In the genomic region with DNA sequence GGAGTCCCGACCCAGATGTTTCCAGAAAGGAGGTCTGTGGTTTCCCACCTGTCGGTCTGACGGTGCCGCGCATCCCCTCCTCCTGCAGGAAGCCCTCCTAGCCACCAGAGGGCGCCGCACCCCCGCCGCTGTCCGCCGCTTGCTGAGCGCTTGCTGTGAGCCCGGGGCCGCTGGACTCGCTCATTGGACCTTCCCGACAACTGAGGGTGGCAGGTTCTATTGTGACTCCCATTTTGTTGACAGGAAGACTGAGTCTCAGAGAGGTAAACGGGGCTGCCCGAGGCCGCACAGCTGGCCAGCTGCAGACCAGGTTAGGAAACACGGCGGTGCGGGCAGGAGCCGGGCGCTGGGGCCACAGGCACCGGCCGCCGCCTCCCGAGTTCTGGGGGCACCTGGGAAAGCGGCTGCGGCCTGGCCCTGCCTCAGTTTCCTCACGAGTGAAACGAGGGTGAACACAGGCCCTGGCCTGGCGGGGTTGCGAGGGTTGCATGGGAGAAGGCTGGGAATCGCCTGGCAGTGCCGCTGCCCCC, we compare ENCODE assay signal across 8 cellular contexts.
A peak's percentile ranks its signal among the peaks of the same experiment; 100 is the strongest.
DNase-seq lines count a peak whose midpoint lies in the region; ATAC-seq and TF ChIP-seq lines count a peak whose summit lies in the region.

No MANE protein-coding gene starts in this region.

- TF ChIP-seq CTCF in testis (IDR thresholded peaks at IDR 0.05), result peak; percentile 77 to 85 (median 80)

- H3K14ac ChIP-seq in neuronal stem cell (ENCODE audit: low read length), result no peak overlapping the region

- no peak for TF ChIP-seq POLR2A in erythroblast (IDR thresholded peaks at IDR 0.05; ENCODE audit: low read length)
- TF ChIP-seq POLR2A in testis (IDR thresholded peaks at IDR 0.05), result no peak

- H2BK12ac ChIP-seq in neuronal stem cell (ENCODE audit: low read length), result no peak overlapping the region

- intact Hi-C loops in testis (cut with DNase I; ENCODE audit: low total_unique reads), result no loop called here

- H3K9ac ChIP-seq in neuronal stem cell (ENCODE audit: low read depth, low read length, poor library complexity), result peak overlapping the region; percentile 10

- peaks cover 0 to 8% (median 0%) of the 10 kb centered on the region in 3 experiments for H3K27me3 ChIP-seq in neuronal stem cell (ENCODE audit: control insufficient read depth in 3 of 3, insufficient read depth in 3 of 3, low read depth in 1 of 3, low read length in 3 of 3)
- H3K27me3 ChIP-seq in testis, result no peaks in the 10 kb centered on the region

- H3K9me3 ChIP-seq in neuronal stem cell (replicated peaks in 1 of 2; ENCODE audit: control insufficient read depth in 2 of 2, insufficient read depth in 1 of 2, low read depth in 1 of 2, low read length in 2 of 2) (no peaks in the 10 kb centered on the region), testis (no peaks in the 10 kb centered on the region)

- no peaks in the 10 kb centered on the region for H3K79me1 ChIP-seq in neuronal stem cell (ENCODE audit: low read depth, low read length)

- no peak overlapping the region for H2BK5ac ChIP-seq in neuronal stem cell (ENCODE audit: low read length)

- H3K4ac ChIP-seq in neuronal stem cell (ENCODE audit: low read length), result no peak overlapping the region

- H4K91ac ChIP-seq in neuronal stem cell (ENCODE audit: low read depth, low read length, poor library complexity), result no peak overlapping the region

- H3K4me2 ChIP-seq in neuronal stem cell (ENCODE audit: insufficient read depth, low read length, poor library complexity, severe bottlenecking), result peak overlapping the region; percentile 47

- H2AK5ac ChIP-seq in neuronal stem cell (ENCODE audit: low read depth, low read length), result peak overlapping the region; percentile 98

- H2AFZ ChIP-seq in neuronal stem cell (ENCODE audit: low read length), result no peak overlapping the region

- H4K8ac ChIP-seq in neuronal stem cell (ENCODE audit: low read depth, low read length), result no peak overlapping the region

- no peak for ATAC-seq in HG03457 (IDR thresholded peaks at IDR 0.05; ENCODE audit: unreplicated experiment)
- ATAC-seq in HG03469 (IDR thresholded peaks at IDR 0.05; ENCODE audit: unreplicated experiment), result no peak

- WGBS in neuronal stem cell (ENCODE audit: extremely low coverage in 2 of 2, insufficient read length in 2 of 2, insufficient replicate concordance in 1 of 2), 2 donors, result no CpG with 5 or more reads among the region's 36 CpGs
- WGBS in testis, 2 donors, result 17 to 48% methylated on average over 4 to 36 of the region's 36 CpGs

- DNase-seq in GF-D8 (lab: John Stamatoyannopoulos, UW) (peak; percentile 65), NCI-H69 (lab: John Stamatoyannopoulos, UW) (peak; percentile 77), erythroblast (lab: John Stamatoyannopoulos, UW) (peak; percentile 81 to 84), neuronal stem cell (ENCODE audit: low spot score) (peak; percentile 43), testis (peak; percentile 76)
- peak; percentile 38 for DNase-seq in activated CD8-positive, alpha-beta memory T cell treated with anti-CD3 and anti-CD28 coated beads, Interleukin-2, amount 50 U/mL, for 24 hours (ENCODE audit: extremely low read depth)

- peaks cover 15 to 37% of the 10 kb centered on the region in 2 donors for H3K4me1 ChIP-seq in neuronal stem cell (ENCODE audit: control insufficient read depth in 2 of 2, insufficient read depth in 1 of 2, low read depth in 1 of 2, low read length in 2 of 2)
- peaks cover 34% of the 10 kb centered on the region for H3K4me1 ChIP-seq in testis

- H2BK15ac ChIP-seq in neuronal stem cell (ENCODE audit: low read length), result peak overlapping the region; percentile 69

- H3K18ac ChIP-seq in neuronal stem cell (ENCODE audit: low read length), result peak overlapping the region; percentile 86

- no peaks in the 10 kb centered on the region for H3K36me3 ChIP-seq in neuronal stem cell (replicated peaks in 1 of 2; ENCODE audit: control insufficient read depth in 2 of 2, insufficient read depth in 2 of 2, low read length in 2 of 2)
- no peaks in the 10 kb centered on the region for H3K36me3 ChIP-seq in testis (ENCODE audit: low read depth, missing control alignments)

- H3K23ac ChIP-seq in neuronal stem cell (ENCODE audit: low read depth, low read length, poor library complexity), result peak overlapping the region; percentile 90

- peak overlapping the region; percentile 84 for H2BK120ac ChIP-seq in neuronal stem cell (ENCODE audit: low read depth, low read length)

- H3K4me3 ChIP-seq in neuronal stem cell (ENCODE audit: low read length in 2 of 2) (no peak overlapping the region), testis (peak overlapping the region; percentile 48 to 50)

- H3K27ac ChIP-seq in neuronal stem cell (replicated peaks; ENCODE audit: low read length) (no peak overlapping the region), testis (no peak overlapping the region)

Comparison
In these comparisons a context has a peak if more than half of its experiments do, and no peak if none do; other contexts are left out.
1. H3K4me3 ChIP-seq: peak in testis (2 of 2); none in neuronal stem cell (0 of 2).
2. Peak in every context shown above with its lines, with median percentiles within 50 percentile points of each other: DNase-seq.